ENCODE assay signal across 10 cellular contexts in the genomic region with DNA sequence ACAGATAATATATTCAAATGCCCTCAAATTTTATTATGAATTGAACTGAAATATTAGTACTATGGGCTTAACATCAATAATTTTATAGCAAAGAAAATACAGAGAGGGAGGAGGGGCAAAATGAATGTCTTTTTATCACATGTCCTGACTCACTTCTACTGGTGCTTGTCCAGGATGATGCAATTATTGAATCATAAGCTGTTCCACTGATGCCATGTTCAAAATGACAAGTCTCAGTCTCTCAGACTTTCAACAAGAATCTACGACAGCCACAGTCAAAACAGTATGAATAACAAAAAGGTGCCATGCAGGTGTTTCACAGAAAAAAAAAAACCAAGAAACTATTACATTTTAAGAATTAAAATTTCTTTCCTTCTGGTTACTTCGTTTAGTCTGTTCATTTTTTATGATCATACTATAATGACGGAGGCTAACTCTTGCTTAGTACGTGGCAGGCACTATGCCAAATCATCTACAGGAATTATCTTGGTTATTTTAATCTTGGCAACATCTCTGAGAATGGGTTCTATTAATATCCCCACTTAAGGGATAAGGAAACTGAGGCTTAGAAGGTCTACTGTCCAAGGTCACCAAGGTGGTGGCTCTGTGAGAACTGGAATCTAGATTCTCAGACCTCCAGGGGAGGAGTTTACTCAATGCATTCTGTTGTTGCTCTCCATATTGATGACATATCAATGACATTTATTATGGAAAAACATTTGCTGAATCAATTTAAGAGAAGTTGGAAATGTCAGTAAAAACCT.
A peak's percentile ranks its signal among the peaks of the same experiment; 100 is the strongest.
DNase-seq lines count a peak whose midpoint lies in the region; ATAC-seq and TF ChIP-seq lines count a peak whose summit lies in the region.
"Had no signal": no experiment of that assay in that cellular context is flagged by ENCODE, and none has a peak within 500 bp of the region (broad histone marks: within the 10 kb centered on the region; RNA-seq: fewer than 3 reads in every experiment).

No MANE protein-coding gene starts in this region.

- no peak for TF ChIP-seq CTCF in SU-DHL-6 (IDR thresholded peaks at IDR 0.05; ENCODE audit: insufficient read depth, low read length, poor library complexity, severe bottlenecking)
- no peak for TF ChIP-seq CTCF in foreskin fibroblast (IDR thresholded peaks at IDR 0.05; ENCODE audit: low read depth, low read length)
- no peak for TF ChIP-seq CTCF in endothelial cell (IDR thresholded peaks at IDR 0.05; ENCODE audit: unreplicated experiment)

- H3K9ac ChIP-seq in SU-DHL-6 (ENCODE audit: low read length) (no peak overlapping the region), subcutaneous abdominal adipose tissue (ENCODE audit: low read length in 5 of 5) (no peak overlapping the region)

- no peak overlapping the region for H3K4me2 ChIP-seq in SU-DHL-6 (ENCODE audit: low read depth, low read length, poor library complexity, severe bottlenecking)

- H3K4me3 ChIP-seq in SU-DHL-6 (ENCODE audit: insufficient read depth, low read length, poor library complexity, severe bottlenecking) (no peak overlapping the region), foreskin fibroblast (ENCODE audit: low read depth in 1 of 2, low read length in 2 of 2) (no peak overlapping the region), subcutaneous abdominal adipose tissue (ENCODE audit: low read depth in 1 of 5, low read length in 5 of 5) (no peak overlapping the region)

- H3K27ac Mint-ChIP-seq in activated T-cell treated with anti-CD3 and anti-CD28 coated beads, Interleukin-2, amount 50 U/mL, for 24 hours = peak overlapping the region; percentile 58
- H3K27ac Mint-ChIP-seq in endothelial cell (ENCODE audit: unreplicated experiment) = no peak overlapping the region

- H3K9me3 ChIP-seq in SU-DHL-6 (ENCODE audit: insufficient read depth, low read length) = no peaks in the 10 kb centered on the region
- H3K9me3 ChIP-seq in subcutaneous abdominal adipose tissue (ENCODE audit: control insufficient read depth in 5 of 5, low read length in 5 of 5) = no peaks in the 10 kb centered on the region

- peak overlapping the region; percentile 26; the same call in 1 of the 2 replicates for H3K27ac ChIP-seq in SU-DHL-6 (ENCODE audit: low read depth, low read length)
- peak overlapping the region; percentile 38 for H3K27ac ChIP-seq in subcutaneous abdominal adipose tissue (ENCODE audit: low read depth, low read length)

- H3K79me2 ChIP-seq in SU-DHL-6 (ENCODE audit: insufficient read depth, low read length) = peaks cover 98% of the 10 kb centered on the region

- H4K20me1 ChIP-seq in SU-DHL-6 (ENCODE audit: low read depth, low read length) = peaks cover 38% of the 10 kb centered on the region

- H3K36me3 ChIP-seq in SU-DHL-6 (ENCODE audit: low read length) = peaks cover 3% of the 10 kb centered on the region; the same call in 1 of the 2 replicates
- peaks cover 0 to 5% (median 3%) of the 10 kb centered on the region in 5 donors for H3K36me3 ChIP-seq in subcutaneous abdominal adipose tissue (ENCODE audit: control insufficient read depth in 5 of 5, insufficient read depth in 5 of 5, low read length in 5 of 5)

- H3K27me3 ChIP-seq in SU-DHL-6 (ENCODE audit: low read length) (no peaks in the 10 kb centered on the region), subcutaneous abdominal adipose tissue (ENCODE audit: control insufficient read depth in 5 of 5, insufficient read depth in 4 of 5, low read length in 5 of 5) (no peaks in the 10 kb centered on the region)

- H3K4me1 Mint-ChIP-seq in activated T-cell treated with anti-CD3 and anti-CD28 coated beads, Interleukin-2, amount 50 U/mL, for 24 hours (ENCODE audit: low read depth) = peaks cover 56% of the 10 kb centered on the region
- H3K4me1 Mint-ChIP-seq in endothelial cell (ENCODE audit: unreplicated experiment) = no peaks in the 10 kb centered on the region

- ATAC-seq in HG02852 (IDR thresholded peaks at IDR 0.05; ENCODE audit: unreplicated experiment) = no peak

- H3F3A ChIP-seq in SU-DHL-6 (ENCODE audit: insufficient read depth) = 0 out of 2 replicates have a peak, but pooled peaks cover 23% of the 10 kb centered on the region

- H3K4me1 ChIP-seq in subcutaneous abdominal adipose tissue (ENCODE audit: control insufficient read depth in 5 of 5, insufficient read depth in 5 of 5, low read length in 5 of 5) = peaks cover 0 to 40% (median 22%) of the 10 kb centered on the region in 5 donors

- no peak for DNase-seq in activated T-cell treated with anti-CD3 and anti-CD28 coated beads, Interleukin-2, amount 50 U/mL, for 24 hours
- no peak for DNase-seq in activated T-cell treated with anti-CD3 and anti-CD28 coated beads, Interleukin-2, amount 50 U/mL, for 1 hour
- DNase-seq in foreskin fibroblast (peak; percentile 56 to 85), endothelial cell (ENCODE audit: low spot score) (no peak), NCI-H128 (lab: John Stamatoyannopoulos, UW; ENCODE audit: unreplicated experiment) (no peak)
- DNase-seq: NCI-H1092, T-helper 9 cell had no signal

- H3K36me3 Mint-ChIP-seq in activated T-cell treated with anti-CD3 and anti-CD28 coated beads, Interleukin-2, amount 50 U/mL, for 24 hours (ENCODE audit: low read depth) = peaks cover 37% of the 10 kb centered on the region
- H3K36me3 Mint-ChIP-seq in endothelial cell (ENCODE audit: low read depth, unreplicated experiment) = no peaks in the 10 kb centered on the region

- H3K9me2 ChIP-seq in SU-DHL-6 (replicated peaks; ENCODE audit: insufficient read depth, low read length) = no peaks in the 10 kb centered on the region

- no peaks in the 10 kb centered on the region for H3K27me3 Mint-ChIP-seq in activated T-cell treated with anti-CD3 and anti-CD28 coated beads, Interleukin-2, amount 50 U/mL, for 24 hours
- H3K27me3 Mint-ChIP-seq in endothelial cell (ENCODE audit: unreplicated experiment) = no peaks in the 10 kb centered on the region

- H2AFZ ChIP-seq in SU-DHL-6 (ENCODE audit: low read depth, low read length, severe bottlenecking) = no peak overlapping the region

- peaks cover 8% of the 10 kb centered on the region for H3K9me3 Mint-ChIP-seq in activated T-cell treated with anti-CD3 and anti-CD28 coated beads, Interleukin-2, amount 50 U/mL, for 24 hours
- no peaks in the 10 kb centered on the region for H3K9me3 Mint-ChIP-seq in endothelial cell (ENCODE audit: unreplicated experiment)

- H3K4me3 Mint-ChIP-seq in activated T-cell treated with anti-CD3 and anti-CD28 coated beads, Interleukin-2, amount 50 U/mL, for 24 hours = no peak overlapping the region
- H3K4me3 Mint-ChIP-seq in endothelial cell (ENCODE audit: unreplicated experiment) = no peak overlapping the region

Comparison
In these comparisons a context has a peak if more than half of its experiments do, and no peak if none do; other contexts are left out.
1. DNase-seq: peak in foreskin fibroblast (2 of 2); none in activated T-cell treated with anti-CD3 and anti-CD28 coated beads, Interleukin-2, amount 50 U/mL, for 24 hours (single experiment), activated T-cell treated with anti-CD3 and anti-CD28 coated beads, Interleukin-2, amount 50 U/mL, for 1 hour (single experiment), endothelial cell (single experiment) and NCI-H128 (single experiment).